24 cellular contexts compared by ENCODE assay signal in the genomic region with DNA sequence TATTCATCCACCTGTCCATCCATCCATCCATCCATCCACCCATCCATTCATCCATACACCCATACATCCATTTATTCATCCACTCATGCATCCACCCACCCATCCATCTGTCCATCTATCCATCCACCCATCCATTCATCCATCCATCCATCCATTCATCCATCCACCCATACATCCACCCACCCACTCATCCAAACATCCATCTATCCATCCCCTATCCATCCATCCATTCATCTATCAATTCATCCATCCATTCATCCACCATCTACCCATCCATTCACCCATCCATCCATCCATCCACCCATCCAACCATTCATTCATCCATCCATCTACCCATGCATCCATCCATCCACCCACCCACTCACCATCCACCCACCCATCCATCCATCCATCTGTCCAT.
DNase-seq lines count a peak whose midpoint lies in the region; ATAC-seq, FAIRE-seq and TF ChIP-seq lines count a peak whose summit lies in the region.
"Had no signal": no experiment of that assay in that cellular context is flagged by ENCODE, and none has a peak within 500 bp of the region (broad histone marks: within the 10 kb centered on the region; RNA-seq: fewer than 3 reads in every experiment).

No MANE protein-coding gene starts in this region.

- H4K5ac ChIP-seq in IMR-90 (ENCODE audit: low read depth, low read length) (no peak overlapping the region), H1 (ENCODE audit: insufficient read length, low read depth, low read length) (no peak overlapping the region)

- no peaks in the 10 kb centered on the region for H4K20me1 ChIP-seq in IMR-90 (ENCODE audit: insufficient read depth, low read length)
- peaks cover 0 to 6% of the 10 kb centered on the region in 2 experiments for H4K20me1 ChIP-seq in H1 (replicated peaks in 1 of 2; ENCODE audit: control insufficient read depth in 1 of 2, insufficient read depth in 2 of 2, low read length in 2 of 2)

- H3K27ac Mint-ChIP-seq in activated naive CD8-positive, alpha-beta T cell treated with anti-CD3 and anti-CD28 coated beads, Interleukin-2, amount 10 ng/mL, durations not matched to agents 7 days and 5 days = peak overlapping the region; percentile 24
- H3K27ac Mint-ChIP-seq in activated naive CD8-positive, alpha-beta T cell treated with anti-CD3 and anti-CD28 coated beads, Interleukin-2, amount 50 U/mL, for 24 hours = no peak overlapping the region
- H3K27ac Mint-ChIP-seq: B cell; CD4-positive, alpha-beta T cell; CD8-positive, alpha-beta T cell had no signal

- no peak overlapping the region for H2BK12ac ChIP-seq in H1 (ENCODE audit: low read depth, low read length)

- CTCF ChIA-PET in HEK293 (lab: Yijun Ruan, JAX) = no interaction called here
- CTCF ChIA-PET in IMR-90 (lab: Yijun Ruan, JAX) = no interaction called here
- CTCF ChIA-PET in H1 (lab: Charles Lee; ENCODE audit: partially characterized antibody) = no interaction called here

- H3K4me3 ChIP-seq in HEK293 (ENCODE audit: low read depth, low read length) (no peak overlapping the region), IMR-90 (ENCODE audit: insufficient read depth, low read depth, low read length) (no peak overlapping the region), H1 (ENCODE audit: extremely low read depth in 1 of 4, insufficient read depth in 2 of 4, low read depth in 3 of 4, low read length in 4 of 4) (no peak overlapping the region)
- H3K4me3 ChIP-seq: A549; BLaER1 treated with 17β-estradiol and CSF1 and Interleukin-3, amounts not matched to agents 10 nM and 100 nM had no signal

- no peak overlapping the region for H4K8ac ChIP-seq in IMR-90 (ENCODE audit: low read depth in 2 of 2, low read length in 2 of 2)
- H4K8ac ChIP-seq in H1 (ENCODE audit: extremely low read depth, insufficient read depth, low read length) = no peak overlapping the region; the same call in 1 of the 2 replicates

- H3K27me3 ChIP-seq in IMR-90 (ENCODE audit: control insufficient read depth, insufficient read depth, low read length) = no peaks in the 10 kb centered on the region
- H3K27me3 ChIP-seq in H1 (replicated peaks in 1 of 4; ENCODE audit: control insufficient read depth in 3 of 4, extremely low read depth in 1 of 4, insufficient read depth in 3 of 4, low read length in 3 of 4) = no peaks in the 10 kb centered on the region
- H3K27me3 ChIP-seq: BLaER1 treated with 17β-estradiol and CSF1 and Interleukin-3, amounts not matched to agents 10 nM and 100 nM had no signal

- no peaks in the 10 kb centered on the region for H3K9me3 Mint-ChIP-seq in activated naive CD8-positive, alpha-beta T cell treated with anti-CD3 and anti-CD28 coated beads, Interleukin-2, amount 10 ng/mL, durations not matched to agents 7 days and 5 days
- no peaks in the 10 kb centered on the region for H3K9me3 Mint-ChIP-seq in activated naive CD8-positive, alpha-beta T cell treated with anti-CD3 and anti-CD28 coated beads, Interleukin-2, amount 50 U/mL, for 24 hours
- H3K9me3 Mint-ChIP-seq: CD4-positive, alpha-beta T cell; CD8-positive, alpha-beta T cell had no signal

- H2BK20ac ChIP-seq in IMR-90 (ENCODE audit: low read depth, low read length) (no peak overlapping the region), H1 (ENCODE audit: low read length) (no peak overlapping the region)

- H3K27me3 Mint-ChIP-seq in activated naive CD8-positive, alpha-beta T cell treated with anti-CD3 and anti-CD28 coated beads, Interleukin-2, amount 10 ng/mL, durations not matched to agents 7 days and 5 days = no peaks in the 10 kb centered on the region
- peaks cover 2% of the 10 kb centered on the region for H3K27me3 Mint-ChIP-seq in activated naive CD8-positive, alpha-beta T cell treated with anti-CD3 and anti-CD28 coated beads, Interleukin-2, amount 50 U/mL, for 24 hours

- FAIRE-seq in H1 (lab: Jason Lieb, UNC) = no peak
- FAIRE-seq: A549, D721Med, G401.6, GM12891, GM19239 had no signal

- H2AK5ac ChIP-seq in IMR-90 (ENCODE audit: low read depth, low read length) (no peak overlapping the region), H1 (ENCODE audit: low read depth, low read length) (no peak overlapping the region)

- H3K4me1 ChIP-seq in HEK293 (ENCODE audit: control insufficient read depth, insufficient read depth, low read length) (no peaks in the 10 kb centered on the region), IMR-90 (ENCODE audit: control insufficient read depth, insufficient read depth, low read length) (no peaks in the 10 kb centered on the region), H1 (replicated peaks in 1 of 4; ENCODE audit: control insufficient read depth in 3 of 4, insufficient read depth in 4 of 4, low read length in 3 of 4) (peaks cover 0 to 3% (median 0%) of the 10 kb centered on the region in 4 experiments; a peak in 1 of 7 replicates)
- H3K4me1 ChIP-seq: A549, Caco-2 had no signal

- no peaks in the 10 kb centered on the region for H3K36me3 Mint-ChIP-seq in activated naive CD8-positive, alpha-beta T cell treated with anti-CD3 and anti-CD28 coated beads, Interleukin-2, amount 10 ng/mL, durations not matched to agents 7 days and 5 days
- H3K36me3 Mint-ChIP-seq in activated naive CD8-positive, alpha-beta T cell treated with anti-CD3 and anti-CD28 coated beads, Interleukin-2, amount 50 U/mL, for 24 hours (ENCODE audit: low read depth) = no peaks in the 10 kb centered on the region
- H3K36me3 Mint-ChIP-seq: CD8-positive, alpha-beta T cell had no signal

- no TSS peak for BruUV-seq in IMR-90 (replicated peaks; lab: Mats Ljungman, UMichigan)

- no peak overlapping the region for H2BK120ac ChIP-seq in IMR-90 (ENCODE audit: low read depth, low read length)
- H2BK120ac ChIP-seq in H1 (replicated peaks; ENCODE audit: low read depth, low read length) = no peak overlapping the region

- H4K91ac ChIP-seq in IMR-90 (ENCODE audit: insufficient read depth, low read depth, low read length) (no peak overlapping the region), H1 (replicated peaks; ENCODE audit: insufficient read length, low read length) (no peak overlapping the region)

- H3K56ac ChIP-seq in IMR-90 (ENCODE audit: extremely low read depth, insufficient read depth, low read length) (no peak overlapping the region), H1 (replicated peaks; ENCODE audit: insufficient read length, low read depth, low read length) (peak overlapping the region; percentile 97)

- intact Hi-C loops in IMR-90 (cut with micrococcal nuclease) = no loop called here

- H3K4ac ChIP-seq in IMR-90 (ENCODE audit: low read depth, low read length) = no peak overlapping the region
- no peak overlapping the region for H3K4ac ChIP-seq in H1 (replicated peaks; ENCODE audit: insufficient read length, low read depth, low read length)

- in situ Hi-C loops in IMR-90 (cut with MboI; ENCODE audit: low sequenced_read_pairs) = no loop called here

- H3K4me1 Mint-ChIP-seq in activated naive CD8-positive, alpha-beta T cell treated with anti-CD3 and anti-CD28 coated beads, Interleukin-2, amount 10 ng/mL, durations not matched to agents 7 days and 5 days = no peaks in the 10 kb centered on the region
- no peaks in the 10 kb centered on the region for H3K4me1 Mint-ChIP-seq in activated naive CD8-positive, alpha-beta T cell treated with anti-CD3 and anti-CD28 coated beads, Interleukin-2, amount 50 U/mL, for 24 hours
- H3K4me1 Mint-ChIP-seq: B cell had no signal

- no peaks in the 10 kb centered on the region for H3K9me1 ChIP-seq in IMR-90 (ENCODE audit: insufficient read depth, low read length)

- H2BK5ac ChIP-seq in IMR-90 (ENCODE audit: low read depth, low read length, poor library complexity, severe bottlenecking) (peak overlapping the region; percentile 45), H1 (ENCODE audit: low read depth, low read length) (no peak overlapping the region)

- H2AFZ ChIP-seq in IMR-90 (replicated peaks; ENCODE audit: low read length, poor library complexity) (no peak overlapping the region), H1 (ENCODE audit: low read length) (no peak overlapping the region)

- TF ChIP-seq CTCF in HEK293 (tag by site-specific recombination; IDR thresholded peaks at IDR 0.05) = no peak
- TF ChIP-seq CTCF in IMR-90 (conservative IDR thresholded peaks at IDR 0.05; ENCODE audit: low read depth, low read length) = no peak
- no peak for TF ChIP-seq CTCF in H1 (IDR thresholded peaks at IDR 0.05; ENCODE audit: control extremely low read depth in 1 of 3, insufficient read depth in 1 of 3, low read depth in 1 of 3, low read length in 3 of 3)

- H2AK9ac ChIP-seq in IMR-90 (replicated peaks; ENCODE audit: low read depth, low read length, poor library complexity) = no peak overlapping the region

- H3K79me1 ChIP-seq in IMR-90 (ENCODE audit: low read depth in 1 of 2, low read length in 2 of 2) = no peaks in the 10 kb centered on the region
- no peaks in the 10 kb centered on the region for H3K79me1 ChIP-seq in H1 (ENCODE audit: low read depth, low read length)

- H3K9me3 ChIP-seq in HEK293 (ENCODE audit: control insufficient read depth, insufficient read depth, low read depth, low read length) = no peaks in the 10 kb centered on the region
- H3K9me3 ChIP-seq in IMR-90 (ENCODE audit: control insufficient read depth, insufficient read depth, low read length) = peaks cover 10% of the 10 kb centered on the region; the same call in 1 of the 2 replicates
- H3K9me3 ChIP-seq in H1 (ENCODE audit: insufficient read depth in 2 of 2, low read depth in 1 of 2, low read length in 1 of 2) = no peaks in the 10 kb centered on the region
- H3K9me3 ChIP-seq: A549; BLaER1 treated with 17β-estradiol and CSF1 and Interleukin-3, amounts not matched to agents 10 nM and 100 nM; Caco-2 had no signal

- H2BK15ac ChIP-seq in IMR-90 (ENCODE audit: low read depth, low read length) = no peak overlapping the region
- no peak overlapping the region for H2BK15ac ChIP-seq in H1 (ENCODE audit: low read length)

- no peak overlapping the region for H3K4me3 Mint-ChIP-seq in activated naive CD8-positive, alpha-beta T cell treated with anti-CD3 and anti-CD28 coated beads, Interleukin-2, amount 10 ng/mL, durations not matched to agents 7 days and 5 days
- no peak overlapping the region for H3K4me3 Mint-ChIP-seq in activated naive CD8-positive, alpha-beta T cell treated with anti-CD3 and anti-CD28 coated beads, Interleukin-2, amount 50 U/mL, for 24 hours
- H3K4me3 Mint-ChIP-seq: B cell; CD4-positive, alpha-beta T cell; CD8-positive, alpha-beta T cell had no signal

- H3K27ac ChIP-seq in HEK293 (ENCODE audit: extremely low read depth, low read depth, low read length) (no peak overlapping the region), IMR-90 (ENCODE audit: insufficient read depth, low read length) (no peak overlapping the region), H1 (ENCODE audit: low read depth, low read length) (no peak overlapping the region)
- H3K27ac ChIP-seq: 22Rv1; A549; BLaER1 treated with 17β-estradiol and CSF1 and Interleukin-3, amounts not matched to agents 10 nM and 100 nM; C4-2B had no signal

- no peaks in the 10 kb centered on the region for H3K79me2 ChIP-seq in H1 (ENCODE audit: control insufficient read depth in 1 of 2, insufficient read depth in 2 of 2, low read length in 2 of 2)

- H3K36me3 ChIP-seq in HEK293 (ENCODE audit: control insufficient read depth in 2 of 2, insufficient read depth in 1 of 2, low read length in 2 of 2) (no peaks in the 10 kb centered on the region), IMR-90 (ENCODE audit: control insufficient read depth, insufficient read depth, low read length) (no peaks in the 10 kb centered on the region), H1 (ENCODE audit: control insufficient read depth in 2 of 4, insufficient read depth in 4 of 4, low read length in 3 of 4) (no peaks in the 10 kb centered on the region)
- H3K36me3 ChIP-seq: BLaER1 treated with 17β-estradiol and CSF1 and Interleukin-3, amounts not matched to agents 10 nM and 100 nM had no signal

- H3K23me2 ChIP-seq in H1 (ENCODE audit: low read depth, low read length) = peaks cover 7% of the 10 kb centered on the region; the same call in 1 of the 2 replicates

- DNase-seq in activated naive CD8-positive, alpha-beta T cell treated with anti-CD3 and anti-CD28 coated beads, Interleukin-2, amount 10 ng/mL, durations not matched to agents 7 days and 5 days = no peak
- DNase-seq in activated naive CD8-positive, alpha-beta T cell treated with anti-CD3 and anti-CD28 coated beads, Interleukin-2, amount 50 U/mL, for 24 hours = no peak
- DNase-seq in IMR-90 = no peak
- no peak for DNase-seq in H1 (ENCODE audit: low read depth in 1 of 2, low spot score in 2 of 2)
- no peak for DNase-seq in NCI-H128 (lab: John Stamatoyannopoulos, UW; ENCODE audit: unreplicated experiment)
- no peak for DNase-seq in NCI-H146 (lab: John Stamatoyannopoulos, UW)
- DNase-seq: AML-193; Caco-2; Calu3; CD4-positive, alpha-beta T cell; CD8-positive, alpha-beta T cell; DMS79 treated with DMSO at 0.1 percent for 48 hours; GF-D8 had no signal

- no peak for TF ChIP-seq EP300 in H1 (IDR thresholded peaks at IDR 0.05; ENCODE audit: borderline replicate concordance in 1 of 2, low read depth in 2 of 2, low read length in 2 of 2)

- dilution Hi-C loops in IMR-90 (cut with HindIII; ENCODE audit: low sequenced_read_pairs, unreplicated experiment) = no loop called here

- H3K4me2 ChIP-seq in IMR-90 (ENCODE audit: low read depth, low read length) (no peak overlapping the region), H1 (ENCODE audit: insufficient read depth in 1 of 2, low read depth in 2 of 2, low read length in 2 of 2) (no peak overlapping the region)
- H3K4me2 ChIP-seq: A549; BLaER1 treated with 17β-estradiol and CSF1 and Interleukin-3, amounts not matched to agents 10 nM and 100 nM had no signal

- ATAC-seq in activated naive CD8-positive, alpha-beta T cell treated with anti-CD3 and anti-CD28 coated beads, Interleukin-2, amount 10 ng/mL, durations not matched to agents 7 days and 5 days (ENCODE audit: low read depth) = no peak
- ATAC-seq in activated naive CD8-positive, alpha-beta T cell treated with anti-CD3 and anti-CD28 coated beads, Interleukin-2, amount 50 U/mL, for 24 hours = no peak
- ATAC-seq in IMR-90 (ENCODE audit: low read depth) (no peak), GM19463 (IDR thresholded peaks at IDR 0.05; ENCODE audit: unreplicated experiment) (no peak)
- ATAC-seq: A549; CD8-positive, alpha-beta T cell had no signal

- H3K14ac ChIP-seq in IMR-90 (replicated peaks; ENCODE audit: low read depth, low read length) (no peak overlapping the region), H1 (ENCODE audit: insufficient read length) (no peak overlapping the region)

- no peak for TF ChIP-seq POLR2A in IMR-90 (IDR thresholded peaks at IDR 0.05; ENCODE audit: low read depth, low read length)
- no peak for TF ChIP-seq POLR2A in H1 (IDR thresholded peaks at IDR 0.05; ENCODE audit: control extremely low read depth in 1 of 2, low read depth in 2 of 2, low read length in 2 of 2)

- H3K18ac ChIP-seq in IMR-90 (ENCODE audit: low read depth, low read length) (no peak overlapping the region), H1 (ENCODE audit: extremely low read depth, low read length) (no peak overlapping the region)

- POLR2A ChIA-PET in activated naive CD8-positive, alpha-beta T cell treated with anti-CD3 and anti-CD28 coated beads, Interleukin-2, amount 10 ng/mL, durations not matched to agents 7 days and 5 days (lab: Charles Lee) = no interaction called here
- POLR2A ChIA-PET in HEK293 (lab: Yijun Ruan, JAX) = no interaction called here
- POLR2A ChIA-PET in IMR-90 (lab: Charles Lee; ENCODE audit: unreplicated experiment) = no interaction called here
- POLR2A ChIA-PET in H1 (lab: Charles Lee; ENCODE audit: partially characterized antibody) = no interaction called here

- TF ChIP-seq RAD21 in IMR-90 (IDR thresholded peaks at IDR 0.05; ENCODE audit: low read length) (no peak), H1 (IDR thresholded peaks at IDR 0.05 in 1 of 2, conservative IDR thresholded peaks at IDR 0.05 in 1 of 2; ENCODE audit: low read depth in 2 of 2, low read length in 2 of 2) (no peak)

- no peak overlapping the region for H3K23ac ChIP-seq in IMR-90 (ENCODE audit: low read depth, low read length)
- no peak overlapping the region for H3K23ac ChIP-seq in H1 (ENCODE audit: insufficient read length)

- no peak overlapping the region for H3K9ac ChIP-seq in IMR-90 (ENCODE audit: low read depth, low read length)
- no peak overlapping the region for H3K9ac ChIP-seq in H1 (replicated peaks in 1 of 4; ENCODE audit: extremely low read depth in 1 of 4, low read depth in 3 of 4, low read length in 3 of 4)
- H3K9ac ChIP-seq: BLaER1 treated with 17β-estradiol and CSF1 and Interleukin-3, amounts not matched to agents 10 nM and 100 nM had no signal
